ENCODE assay signal across 21 cellular contexts in the genomic region with DNA sequence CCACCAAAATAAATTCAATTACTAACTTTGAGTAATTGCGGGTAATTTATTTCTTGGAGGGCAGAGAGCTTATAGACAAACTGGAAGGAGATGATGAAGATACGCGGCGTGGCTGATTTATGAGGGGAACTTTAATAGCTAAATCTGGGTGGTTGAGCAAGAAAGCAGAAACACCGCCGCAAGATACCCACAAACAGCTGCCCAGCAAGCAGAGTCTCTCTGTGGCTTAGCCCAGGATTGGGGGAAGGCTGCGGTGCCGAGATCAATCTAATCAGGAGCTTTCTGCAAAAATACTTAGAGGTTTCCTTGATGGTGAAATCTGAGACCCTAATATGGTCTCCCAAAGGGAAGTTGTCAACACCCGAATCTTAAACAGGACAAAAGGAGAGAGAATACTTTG.
"Had no signal": no experiment of that assay in that cellular context is flagged by ENCODE, and none has a peak within 500 bp of the region (broad histone marks: within the 10 kb centered on the region; RNA-seq: fewer than 3 reads in every experiment).

No MANE protein-coding gene starts in this region.

- ATAC-seq: activated CD4-positive, alpha-beta T cell treated with anti-CD3 and anti-CD28 coated beads for 36 hours; left lung; naive thymus-derived CD8-positive, alpha-beta T cell; sciatic nerve; stimulated activated naive B cell treated with anti-CD40 and anti-IgM and Interleukin-4, amounts not matched to agents 10 μg/mL and 1 μg/mL and 100 μg/mL, for 72 hours had no signal

- H3K4me1 ChIP-seq: left lung, transverse colon had no signal

- DNase-seq: activated B cell treated with CpG ODN at 0.5 μM for 24 hours; activated CD4-positive, alpha-beta T cell treated with anti-CD3 and anti-CD28 coated beads for 36 hours; activated CD4-positive, alpha-beta T cell treated with anti-CD3 and anti-CD28 coated beads, Interleukin-2, amount 50 U/mL, for 4 hours; activated effector memory CD4-positive, alpha-beta T cell treated with Interleukin-2 at 50 U/mL for 16 hours; activated naive CD4-positive, alpha-beta T cell treated with anti-CD3 and anti-CD28 coated beads for 36 hours; activated T-cell treated with anti-CD3 and anti-CD28 coated beads, Interleukin-2, amount 50 U/mL, for 48 hours; amygdala; cerebellar nuclear complex; cortex of kidney; endodermal cell; immature natural killer cell; left lung; naive thymus-derived CD8-positive, alpha-beta T cell; stimulated activated CD4-positive, alpha-beta T cell treated with anti-CD3 and anti-CD28 coated beads, Interleukin-2, amount 100 ng/mL, for 48 hours; stimulated activated CD8-positive, alpha-beta memory T cell treated with anti-CD3 and anti-CD28 coated beads, Interleukin-4, amount 100 ng/mL, for 48 hours; stimulated activated naive B cell treated with anti-CD40 and anti-IgM and Interleukin-4, amounts not matched to agents 10 μg/mL and 1 μg/mL and 100 μg/mL, for 72 hours; T1000; transverse colon had no signal

- H3K9me3 ChIP-seq: left lung, transverse colon had no signal

- H3K27me3 ChIP-seq: transverse colon had no signal

- H3K4me3 ChIP-seq: left lung, lung, transverse colon had no signal

- H3K27ac ChIP-seq: epithelial cell of prostate, left lung, transverse colon had no signal

- H3K36me3 ChIP-seq: left lung, transverse colon had no signal
